Comparison of ENCODE assay signal across 9 cellular contexts in the genomic region with DNA sequence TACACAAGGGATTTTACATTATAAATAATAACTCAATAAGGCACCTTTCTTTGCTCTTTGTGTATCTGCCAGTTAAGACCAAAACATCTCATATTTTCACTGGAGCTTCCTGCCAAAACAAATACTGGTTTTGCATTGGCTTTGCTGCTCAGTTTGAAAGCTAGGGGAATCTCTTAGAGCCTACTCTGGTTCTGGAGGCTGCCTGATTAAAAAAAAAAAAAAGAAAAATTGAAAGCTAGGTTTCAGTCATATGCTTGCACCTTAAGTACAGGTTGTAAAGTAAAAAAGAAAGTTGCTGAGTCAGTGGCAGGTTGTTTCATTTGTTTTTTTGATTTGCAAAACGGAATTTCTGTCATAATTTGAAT. TPM values are rescaled to one million over a fixed set of nuclear protein-coding genes. Genes with fewer than 3 reads are reported as not detected.
A peak's percentile ranks its signal among the peaks of the same experiment; 100 is the strongest.
DNase-seq lines count a peak whose midpoint lies in the region; ATAC-seq, FAIRE-seq and TF ChIP-seq lines count a peak whose summit lies in the region.
"Had no signal": no experiment of that assay in that cellular context is flagged by ENCODE, and none has a peak within 500 bp of the region (broad histone marks: within the 10 kb centered on the region; RNA-seq: fewer than 3 reads in every experiment).

No MANE protein-coding gene starts in this region.

- H3K27ac ChIP-seq in OCI-LY1 (ENCODE audit: low read depth, low read length, poor library complexity, severe bottlenecking) (peak overlapping the region; percentile 84), gastroesophageal sphincter (peak overlapping the region in 3 of 4 donors; percentile 97 to 99 (median 97))

- H3F3A ChIP-seq in OCI-LY1 (ENCODE audit: insufficient read depth, low read length): no peaks in the 10 kb centered on the region

- H3K4me2 ChIP-seq in OCI-LY1 (ENCODE audit: low read length): peak overlapping the region; percentile 85

- H4K20me1 ChIP-seq in OCI-LY1 (ENCODE audit: insufficient read depth, low read length): no peaks in the 10 kb centered on the region

- H3K36me3 ChIP-seq in OCI-LY1 (ENCODE audit: insufficient read depth, low read length) (no peaks in the 10 kb centered on the region), gastroesophageal sphincter (no peaks in the 10 kb centered on the region)

- H3K4me1 ChIP-seq in OCI-LY1 (ENCODE audit: insufficient read depth, low read length, severe bottlenecking): peaks cover 28% of the 10 kb centered on the region
- H3K4me1 ChIP-seq in gastroesophageal sphincter: peaks cover 0 to 62% (median 8%) of the 10 kb centered on the region in 3 donors

- H3K9me3 ChIP-seq in OCI-LY1 (ENCODE audit: low read length) (no peaks in the 10 kb centered on the region; the same call in 1 of the 2 replicates), gastroesophageal sphincter (no peaks in the 10 kb centered on the region)

- DNase-seq in ACHN (peak; percentile 5), GM19239 (ENCODE audit: insufficient read length, low spot score) (peak; percentile 21), OCI-M2 (lab: John Stamatoyannopoulos, UW; ENCODE audit: unreplicated experiment) (no peak)
- DNase-seq in activated CD8-positive, alpha-beta memory T cell treated with anti-CD3 and anti-CD28 coated beads, Interleukin-2, amount 10 ng/mL, durations not matched to agents 7 days and 5 days: no peak

- H3K9me2 ChIP-seq in OCI-LY1 (ENCODE audit: low read depth, low read length): no peaks in the 10 kb centered on the region

- no peak for TF ChIP-seq CTCF in OCI-LY1 (IDR thresholded peaks at IDR 0.05; ENCODE audit: low read length)
- TF ChIP-seq CTCF in gastroesophageal sphincter (IDR thresholded peaks at IDR 0.05): peak in 1 of 4 experiments; percentile 29

- H3K27ac Mint-ChIP-seq in activated CD8-positive, alpha-beta memory T cell treated with anti-CD3 and anti-CD28 coated beads, Interleukin-2, amount 10 ng/mL, durations not matched to agents 7 days and 5 days: no peak overlapping the region

- no peak overlapping the region for H2AFZ ChIP-seq in OCI-LY1 (ENCODE audit: low read length)

- peaks cover 2% of the 10 kb centered on the region for H3K36me3 Mint-ChIP-seq in activated CD8-positive, alpha-beta memory T cell treated with anti-CD3 and anti-CD28 coated beads, Interleukin-2, amount 10 ng/mL, durations not matched to agents 7 days and 5 days

- H3K4me1 Mint-ChIP-seq in activated CD8-positive, alpha-beta memory T cell treated with anti-CD3 and anti-CD28 coated beads, Interleukin-2, amount 10 ng/mL, durations not matched to agents 7 days and 5 days: peaks cover 21% of the 10 kb centered on the region

- TF ChIP-seq POLR2A in gastroesophageal sphincter (IDR thresholded peaks at IDR 0.05): no peak

- in situ Hi-C loops in ACHN (cut with HindIII; ENCODE audit: low pct_ligation_motif_present, low pct_unique_long_range_greater_than_20kb, low sequenced_read_pairs): no loop called here

- no peaks in the 10 kb centered on the region for H3K27me3 Mint-ChIP-seq in activated CD8-positive, alpha-beta memory T cell treated with anti-CD3 and anti-CD28 coated beads, Interleukin-2, amount 10 ng/mL, durations not matched to agents 7 days and 5 days

- FAIRE-seq in GM19239 (lab: Jason Lieb, UNC): peak; percentile 88
- FAIRE-seq: colon had no signal

- CTCF ChIA-PET in activated CD8-positive, alpha-beta memory T cell treated with anti-CD3 and anti-CD28 coated beads, Interleukin-2, amount 10 ng/mL, durations not matched to agents 7 days and 5 days (lab: Charles Lee): interaction anchor here (0.7 to 1.7 kb wide), 9 partner anchors 8 to 232 kb away, joined by 3 to 7 read pairs (median 3); a partner anchor contains a TSS

- peaks cover 67% of the 10 kb centered on the region for H3K79me2 ChIP-seq in OCI-LY1 (ENCODE audit: insufficient read depth, low read length)

- WGBS in gastroesophageal sphincter (ENCODE audit: low coverage in 1 of 2), 2 donors: 8 to 13% methylated on average over 1 of the region's 1 CpG

- no peak for ATAC-seq in gastroesophageal sphincter
- no peak for ATAC-seq in HG03460 (IDR thresholded peaks at IDR 0.05; ENCODE audit: unreplicated experiment)
- no peak for ATAC-seq in HG02623 (IDR thresholded peaks at IDR 0.05; ENCODE audit: unreplicated experiment)
- no peak for ATAC-seq in activated CD8-positive, alpha-beta memory T cell treated with anti-CD3 and anti-CD28 coated beads, Interleukin-2, amount 10 ng/mL, durations not matched to agents 7 days and 5 days

- H3K9ac ChIP-seq in OCI-LY1 (ENCODE audit: low read length): peak overlapping the region; percentile 95

- H3K4me3 Mint-ChIP-seq in activated CD8-positive, alpha-beta memory T cell treated with anti-CD3 and anti-CD28 coated beads, Interleukin-2, amount 10 ng/mL, durations not matched to agents 7 days and 5 days: no peak overlapping the region

- H3K4me3 ChIP-seq in OCI-LY1 (ENCODE audit: low read depth, low read length, poor library complexity, severe bottlenecking) (peak overlapping the region; percentile 97), gastroesophageal sphincter (peak overlapping the region in 1 of 2 donors; percentile 98)

- TF ChIP-seq EP300 in gastroesophageal sphincter (IDR thresholded peaks at IDR 0.05): no peak

- H3K27me3 ChIP-seq in OCI-LY1 (ENCODE audit: insufficient read depth, low read length) (no peaks in the 10 kb centered on the region), gastroesophageal sphincter (no peaks in the 10 kb centered on the region)

- H3K9me3 Mint-ChIP-seq in activated CD8-positive, alpha-beta memory T cell treated with anti-CD3 and anti-CD28 coated beads, Interleukin-2, amount 10 ng/mL, durations not matched to agents 7 days and 5 days (ENCODE audit: low read depth): no peaks in the 10 kb centered on the region

RNA-seq across cellular contexts. Expression of a gene that starts 2.3 kb away (rescaled TPM):
- 100 to 1,000 TPM in 1 of 4 donors, 10 to 100 TPM in 3; 72.9 to 117 (median 81.9) TPM for total RNA-seq in gastroesophageal sphincter
- total RNA-seq in activated CD8-positive, alpha-beta memory T cell treated with anti-CD3 and anti-CD28 coated beads, Interleukin-2, amount 10 ng/mL, durations not matched to agents 7 days and 5 days: 10 to 100 TPM; 28.8 to 38.6 TPM

Comparison
In these comparisons a context has a peak if more than half of its experiments do, and no peak if none do; other contexts are left out.
1. DNase-seq: peak in ACHN (single experiment) and GM19239 (single experiment); none in OCI-M2 (single experiment) and activated CD8-positive, alpha-beta memory T cell treated with anti-CD3 and anti-CD28 coated beads, Interleukin-2, amount 10 ng/mL, durations not matched to agents 7 days and 5 days (single experiment).